Comparison of ENCODE assay signal across 30 cellular contexts in genomic region chr3:184798120-184798519, GRCh38.
"Had no signal": no experiment of that assay in that cellular context is flagged by ENCODE, and none has a peak within 500 bp of the region (broad histone marks: within the 10 kb centered on the region; RNA-seq: fewer than 3 reads in every experiment).

No MANE protein-coding gene starts in this region.

- H3K27ac ChIP-seq: adrenal gland, body of pancreas, dorsolateral prefrontal cortex had no signal

- H3K9me3 Mint-ChIP-seq: activated CD4-positive, alpha-beta memory T cell treated with anti-CD3 and anti-CD28 coated beads for 36 hours; activated CD4-positive, alpha-beta T cell treated with anti-CD3 and anti-CD28 coated beads, Interleukin-2, amount 10 ng/mL, durations not matched to agents 24 days and 14 days; activated naive CD4-positive, alpha-beta T cell treated with anti-CD3 and anti-CD28 coated beads for 36 hours; activated naive CD4-positive, alpha-beta T cell treated with anti-CD3 and anti-CD28 coated beads, Interleukin-2, amount 50 U/mL, for 24 hours; activated naive CD8-positive, alpha-beta T cell treated with anti-CD3 and anti-CD28 coated beads, Interleukin-2, amount 50 U/mL, for 24 hours; activated T-helper 1 cell treated with anti-CD3 and anti-CD28 coated beads, Interleukin-12 subunit alpha, Interleukin-12 subunit beta, Interleukin-2, Interleukin-4 antibody, amounts not matched to agents 30 ng/mL and 10 ng/mL and 1 ng/mL, durations not matched to agents 14 hours and 24 hours and 36 hours; activated T-helper 2 cell treated with anti-CD3 and anti-CD28 coated beads, Interferon-gamma antibody, Interleukin-2, Interleukin-4, amounts not matched to agents 10 μg/mL and 5 μg/mL and 100 μg/mL, durations not matched to agents 14 hours and 24 hours and 36 hours; dendritic cell treated with granulocyte-macrophage colony-stimulating factor and Interleukin-4, amounts not matched to agents 40 ng/mL and 50 ng/mL, for 4 days had no signal

- H3K4me3 Mint-ChIP-seq: activated CD4-positive, alpha-beta memory T cell treated with anti-CD3 and anti-CD28 coated beads for 36 hours; activated CD4-positive, alpha-beta T cell treated with anti-CD3 and anti-CD28 coated beads for 36 hours; activated CD4-positive, alpha-beta T cell treated with anti-CD3 and anti-CD28 coated beads, Interleukin-2, amount 10 ng/mL, durations not matched to agents 24 days and 14 days; activated CD8-positive, alpha-beta memory T cell treated with anti-CD3 and anti-CD28 coated beads, Interleukin-2, amount 10 ng/mL, durations not matched to agents 7 days and 5 days; activated CD8-positive, alpha-beta T cell treated with anti-CD3 and anti-CD28 coated beads, Interleukin-2, amount 10 ng/mL, durations not matched to agents 7 days and 5 days; activated naive CD4-positive, alpha-beta T cell treated with anti-CD3 and anti-CD28 coated beads for 36 hours; activated naive CD4-positive, alpha-beta T cell treated with anti-CD3 and anti-CD28 coated beads, Interleukin-2, amount 50 U/mL, for 24 hours; activated naive CD8-positive, alpha-beta T cell treated with anti-CD3 and anti-CD28 coated beads for 36 hours; activated naive CD8-positive, alpha-beta T cell treated with anti-CD3 and anti-CD28 coated beads, Interleukin-2, amount 50 U/mL, for 24 hours; activated T-helper 1 cell treated with anti-CD3 and anti-CD28 coated beads, Interleukin-12 subunit alpha, Interleukin-12 subunit beta, Interleukin-2, Interleukin-4 antibody, amounts not matched to agents 30 ng/mL and 10 ng/mL and 1 ng/mL, durations not matched to agents 14 hours and 24 hours and 36 hours; dendritic cell treated with granulocyte-macrophage colony-stimulating factor and Interleukin-4, amounts not matched to agents 40 ng/mL and 50 ng/mL, for 4 days; endodermal cell had no signal

- FAIRE-seq: frontal cortex had no signal

- H3K9me3 ChIP-seq: adrenal gland, body of pancreas had no signal

- H3K27ac Mint-ChIP-seq: activated CD4-positive, alpha-beta memory T cell treated with anti-CD3 and anti-CD28 coated beads for 36 hours; activated CD4-positive, alpha-beta T cell treated with anti-CD3 and anti-CD28 coated beads for 36 hours; activated CD4-positive, alpha-beta T cell treated with anti-CD3 and anti-CD28 coated beads, Interleukin-2, amount 10 ng/mL, durations not matched to agents 24 days and 14 days; activated CD8-positive, alpha-beta memory T cell treated with anti-CD3 and anti-CD28 coated beads, Interleukin-2, amount 10 ng/mL, durations not matched to agents 7 days and 5 days; activated CD8-positive, alpha-beta T cell treated with anti-CD3 and anti-CD28 coated beads, Interleukin-2, amount 10 ng/mL, durations not matched to agents 7 days and 5 days; activated naive CD4-positive, alpha-beta T cell treated with anti-CD3 and anti-CD28 coated beads for 36 hours; activated naive CD4-positive, alpha-beta T cell treated with anti-CD3 and anti-CD28 coated beads, Interleukin-2, amount 50 U/mL, for 24 hours; activated naive CD8-positive, alpha-beta T cell treated with anti-CD3 and anti-CD28 coated beads for 36 hours; activated naive CD8-positive, alpha-beta T cell treated with anti-CD3 and anti-CD28 coated beads, Interleukin-2, amount 50 U/mL, for 24 hours; activated T-helper 1 cell treated with anti-CD3 and anti-CD28 coated beads, Interleukin-12 subunit alpha, Interleukin-12 subunit beta, Interleukin-2, Interleukin-4 antibody, amounts not matched to agents 30 ng/mL and 10 ng/mL and 1 ng/mL, durations not matched to agents 14 hours and 24 hours and 36 hours; activated T-helper 2 cell treated with anti-CD3 and anti-CD28 coated beads, Interferon-gamma antibody, Interleukin-2, Interleukin-4, amounts not matched to agents 10 μg/mL and 5 μg/mL and 100 μg/mL, durations not matched to agents 14 hours and 24 hours and 36 hours; dendritic cell treated with granulocyte-macrophage colony-stimulating factor and Interleukin-4, amounts not matched to agents 40 ng/mL and 50 ng/mL, for 4 days; endodermal cell had no signal

- H3K4me3 ChIP-seq: adrenal gland, body of pancreas, dorsolateral prefrontal cortex had no signal

- H3K36me3 Mint-ChIP-seq: activated CD4-positive, alpha-beta memory T cell treated with anti-CD3 and anti-CD28 coated beads for 36 hours; activated CD8-positive, alpha-beta memory T cell treated with anti-CD3 and anti-CD28 coated beads, Interleukin-2, amount 10 ng/mL, durations not matched to agents 7 days and 5 days; activated naive CD4-positive, alpha-beta T cell treated with anti-CD3 and anti-CD28 coated beads, Interleukin-2, amount 50 U/mL, for 24 hours; activated naive CD8-positive, alpha-beta T cell treated with anti-CD3 and anti-CD28 coated beads for 36 hours had no signal

- H3K4me1 Mint-ChIP-seq: activated CD4-positive, alpha-beta T cell treated with anti-CD3 and anti-CD28 coated beads for 36 hours; activated CD4-positive, alpha-beta T cell treated with anti-CD3 and anti-CD28 coated beads, Interleukin-2, amount 10 ng/mL, durations not matched to agents 24 days and 14 days; activated naive CD4-positive, alpha-beta T cell treated with anti-CD3 and anti-CD28 coated beads, Interleukin-2, amount 50 U/mL, for 24 hours; activated naive CD8-positive, alpha-beta T cell treated with anti-CD3 and anti-CD28 coated beads for 36 hours; activated naive CD8-positive, alpha-beta T cell treated with anti-CD3 and anti-CD28 coated beads, Interleukin-2, amount 50 U/mL, for 24 hours had no signal

- H3K4me1 ChIP-seq: adrenal gland had no signal

- H3K36me3 ChIP-seq: adrenal gland had no signal

- H3K27me3 ChIP-seq: adrenal gland, body of pancreas had no signal

- DNase-seq: activated CD4-positive, alpha-beta memory T cell treated with anti-CD3 and anti-CD28 coated beads for 36 hours; activated CD4-positive, alpha-beta T cell treated with anti-CD3 and anti-CD28 coated beads for 36 hours; activated CD4-positive, alpha-beta T cell treated with anti-CD3 and anti-CD28 coated beads, Interleukin-2, amount 10 ng/mL, durations not matched to agents 24 days and 14 days; activated CD4-positive, CD25-positive, alpha-beta regulatory T cell; activated CD4-positive, CD25-positive, alpha-beta regulatory T cell treated with anti-CD3 and anti-CD28 coated beads, Interleukin-2, amount 50 U/mL, for 72 hours; activated CD8-positive, alpha-beta memory T cell treated with anti-CD3 and anti-CD28 coated beads, Interleukin-2, amount 10 ng/mL, durations not matched to agents 7 days and 5 days; activated CD8-positive, alpha-beta memory T cell treated with anti-CD3 and anti-CD28 coated beads, Interleukin-2, amount 50 U/mL, for 4 hours; activated CD8-positive, alpha-beta T cell treated with anti-CD3 and anti-CD28 coated beads, Interleukin-2, amount 10 ng/mL, durations not matched to agents 7 days and 5 days; activated effector memory CD4-positive, alpha-beta T cell treated with anti-CD3 and anti-CD28 coated beads, Interleukin-2, amount 50 U/mL, for 16 hours; activated naive CD4-positive, alpha-beta T cell treated with anti-CD3 and anti-CD28 coated beads for 36 hours; activated naive CD8-positive, alpha-beta T cell treated with anti-CD3 and anti-CD28 coated beads for 36 hours; activated naive CD8-positive, alpha-beta T cell treated with anti-CD3 and anti-CD28 coated beads, Interleukin-2, amount 50 U/mL, for 24 hours; activated T-cell treated with anti-CD3 and anti-CD28 coated beads, Interleukin-2, amount 50 U/mL, for 1 hour; activated T-cell treated with anti-CD3 and anti-CD28 coated beads, Interleukin-2, amount 50 U/mL, for 48 hours; adrenal gland; amygdala; aorta; body of pancreas; caudate nucleus; dorsolateral prefrontal cortex; effector memory CD4-positive, alpha-beta T cell; endodermal cell; foreskin fibroblast; head of caudate nucleus; T-helper 2 cell had no signal
